11 cellular contexts compared by ENCODE assay signal in the genomic region with DNA sequence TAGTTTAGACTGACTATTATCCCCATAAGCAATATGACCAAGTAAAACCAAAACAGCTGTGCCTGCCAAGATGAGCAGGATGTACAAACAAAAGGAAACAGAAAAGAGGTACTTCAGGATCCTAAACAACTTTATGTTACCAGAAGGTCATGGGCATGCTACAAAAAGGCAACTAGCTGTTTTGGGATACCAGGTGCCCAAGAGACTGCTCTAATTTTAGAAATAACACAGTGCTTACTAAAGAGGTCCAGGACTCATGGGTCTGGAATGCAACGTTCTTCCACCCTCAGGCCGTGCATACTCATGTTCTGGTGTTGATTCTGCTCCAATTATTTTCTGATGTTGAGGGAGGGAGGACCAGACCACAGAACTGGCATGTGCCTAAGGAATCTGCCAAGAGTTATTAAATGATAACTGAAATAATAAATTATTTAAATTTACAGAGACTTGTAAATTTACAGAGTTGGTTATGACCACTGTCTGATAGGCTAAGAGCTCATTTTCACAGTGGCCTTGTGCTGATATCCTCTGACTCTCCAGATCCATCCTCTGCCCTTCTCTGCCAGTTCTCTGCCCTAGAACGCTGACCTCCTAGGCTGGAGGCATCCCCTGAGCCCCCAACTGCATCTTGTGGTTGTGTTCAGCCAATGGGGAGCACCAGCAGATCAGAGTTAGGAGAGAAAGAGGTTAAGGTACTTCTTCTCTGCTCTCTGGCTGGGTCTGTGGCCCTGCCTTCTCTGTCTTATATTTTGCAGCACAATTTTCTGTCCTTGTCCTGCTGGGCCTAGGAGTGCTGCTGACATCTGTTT. TPM values are rescaled to one million over a fixed set of nuclear protein-coding genes. Genes with fewer than 3 reads are reported as not detected.
DNase-seq lines count a peak whose midpoint lies in the region; ATAC-seq and TF ChIP-seq lines count a peak whose summit lies in the region.
"Had no signal": no experiment of that assay in that cellular context is flagged by ENCODE, and none has a peak within 500 bp of the region (broad histone marks: within the 10 kb centered on the region; RNA-seq: fewer than 3 reads in every experiment).

No MANE protein-coding gene starts in this region.

- no peak overlapping the region for H3K4me3 ChIP-seq in LNCaP clone FGC (ENCODE audit: low read depth, low read length)
- no peak overlapping the region for H3K4me3 ChIP-seq in body of pancreas
- no peak overlapping the region for H3K4me3 ChIP-seq in upper lobe of left lung
- no peak overlapping the region for H3K4me3 ChIP-seq in naive thymus-derived CD4-positive, alpha-beta T cell (ENCODE audit: low read length)

- intact Hi-C loops in body of pancreas (cut with DNase I), result no loop called here
- intact Hi-C loops in naive thymus-derived CD4-positive, alpha-beta T cell (cut with micrococcal nuclease), result no loop called here

- TF ChIP-seq EP300 in upper lobe of left lung (IDR thresholded peaks at IDR 0.05), result no peak

- no peak overlapping the region for H3K27ac Mint-ChIP-seq in naive thymus-derived CD4-positive, alpha-beta T cell

- POLR2A ChIA-PET in naive thymus-derived CD4-positive, alpha-beta T cell (lab: Charles Lee), result no interaction called here

- H3K4me1 ChIP-seq in body of pancreas (no peaks in the 10 kb centered on the region), upper lobe of left lung (peaks cover 4 to 16% (median 13%) of the 10 kb centered on the region in 4 donors)
- H3K4me1 ChIP-seq in naive thymus-derived CD4-positive, alpha-beta T cell (ENCODE audit: control insufficient read depth in 2 of 2, insufficient read depth in 2 of 2, low read length in 2 of 2), result no peaks in the 10 kb centered on the region

- WGBS in body of pancreas, 2 donors, result 79 to 88% methylated on average over 3 of the region's 3 CpGs
- 42 to 49% methylated on average over 3 of the region's 3 CpGs for WGBS in upper lobe of left lung, 2 donors

- H3K36me3 ChIP-seq in body of pancreas (replicated peaks in 1 of 2; ENCODE audit: insufficient read depth in 1 of 2, low read depth in 2 of 2) (no peaks in the 10 kb centered on the region), upper lobe of left lung (no peaks in the 10 kb centered on the region)
- no peaks in the 10 kb centered on the region for H3K36me3 ChIP-seq in naive thymus-derived CD4-positive, alpha-beta T cell (ENCODE audit: control insufficient read depth in 2 of 3, insufficient read depth in 3 of 3, low read length in 3 of 3)

- peaks cover 43 to 66% (median 51%) of the 10 kb centered on the region in 5 donors for H3K27me3 Mint-ChIP-seq in naive thymus-derived CD4-positive, alpha-beta T cell

- H3K4me3 Mint-ChIP-seq in naive thymus-derived CD4-positive, alpha-beta T cell, result no peak overlapping the region

- H3K36me3 Mint-ChIP-seq in naive thymus-derived CD4-positive, alpha-beta T cell, result no peaks in the 10 kb centered on the region

- TF ChIP-seq CTCF in LNCaP clone FGC (IDR thresholded peaks at IDR 0.05; ENCODE audit: control insufficient read depth, extremely low read depth, insufficient read depth), result no peak
- TF ChIP-seq CTCF in body of pancreas (IDR thresholded peaks at IDR 0.05), result no peak
- no peak for TF ChIP-seq CTCF in upper lobe of left lung (IDR thresholded peaks at IDR 0.05)
- TF ChIP-seq CTCF in GM10266 (IDR thresholded peaks at IDR 0.05; ENCODE audit: control insufficient read depth, insufficient read depth, low read depth, missing control alignments), result no peak

- no peaks in the 10 kb centered on the region for H3K9me3 Mint-ChIP-seq in naive thymus-derived CD4-positive, alpha-beta T cell

- H3K27ac ChIP-seq in body of pancreas, result no peak overlapping the region
- H3K27ac ChIP-seq in upper lobe of left lung, result peak overlapping the region; percentile 11 to 67 (median 58)
- no peak overlapping the region for H3K27ac ChIP-seq in naive thymus-derived CD4-positive, alpha-beta T cell (ENCODE audit: low read depth, low read length)

- DNase-seq in LNCaP clone FGC (ENCODE audit: low read depth), result peak; percentile 70
- peak in 1 of 4 donors; percentile 16 for DNase-seq in body of pancreas
- DNase-seq in kidney glomerular epithelial cell (lab: John Stamatoyannopoulos, UW), result peak; percentile 71
- no peak for DNase-seq in upper lobe of left lung
- DNase-seq in stimulated activated naive CD4-positive, alpha-beta T cell treated with Interleukin-2 at 50 U/mL for 16 hours (lab: John Stamatoyannopoulos, UW), result no peak
- no peak for DNase-seq in GM10266 (ENCODE audit: extremely low spot score)
- DNase-seq in naive thymus-derived CD4-positive, alpha-beta T cell, result no peak
- DNase-seq: activated CD4-positive, alpha-beta T cell treated with anti-CD3 and anti-CD28 coated beads, Interleukin-2, amount 50 U/mL, for 4 hours; NCI-H2107; stimulated activated CD8-positive, alpha-beta memory T cell treated with anti-CD3 and anti-CD28 coated beads, Interleukin-4, amount 100 ng/mL, for 48 hours had no signal

- H3K27me3 ChIP-seq in body of pancreas (no peaks in the 10 kb centered on the region), upper lobe of left lung (no peaks in the 10 kb centered on the region)
- H3K27me3 ChIP-seq in naive thymus-derived CD4-positive, alpha-beta T cell (ENCODE audit: control insufficient read depth in 2 of 2, insufficient read depth in 2 of 2, low read length in 2 of 2), result peaks cover 0 to 3% of the 10 kb centered on the region in 2 donors

- TF ChIP-seq POLR2A in body of pancreas (IDR thresholded peaks at IDR 0.05) (no peak), upper lobe of left lung (IDR thresholded peaks at IDR 0.05) (no peak)

- H3K9me3 ChIP-seq in body of pancreas (no peaks in the 10 kb centered on the region), upper lobe of left lung (no peaks in the 10 kb centered on the region)
- no peaks in the 10 kb centered on the region for H3K9me3 ChIP-seq in naive thymus-derived CD4-positive, alpha-beta T cell (ENCODE audit: control insufficient read depth in 2 of 3, low read length in 3 of 3)

- CTCF ChIA-PET in naive thymus-derived CD4-positive, alpha-beta T cell (lab: Charles Lee), result no interaction called here

- H3K4me1 Mint-ChIP-seq in naive thymus-derived CD4-positive, alpha-beta T cell, result no peaks in the 10 kb centered on the region

- ATAC-seq in body of pancreas (peak; percentile 40), upper lobe of left lung (ENCODE audit: low FRiP score in 2 of 2) (peak; percentile 83 to 88), HG03097 (IDR thresholded peaks at IDR 0.05; ENCODE audit: low FRiP score, unreplicated experiment) (no peak)
- no peak for ATAC-seq in naive thymus-derived CD4-positive, alpha-beta T cell

RNA-seq across cellular contexts. Expression of a gene that starts 37.7 kb away (rescaled TPM):
- total RNA-seq in body of pancreas, result 1 to 10 TPM; 4.9 to 9.3 TPM
- total RNA-seq in upper lobe of left lung, result 10 to 100 TPM; 14.5 to 31.0 (median 20.4) TPM
- 10 to 100 TPM; 30.4 to 53.0 (median 35.4) TPM for total RNA-seq in naive thymus-derived CD4-positive, alpha-beta T cell
- polyA plus RNA-seq in naive thymus-derived CD4-positive, alpha-beta T cell, result 10 to 100 TPM; 17.4 to 19.4 TPM

RNA-seq across cellular contexts. Expression of a gene that starts 54.6 kb away (rescaled TPM):
- total RNA-seq in body of pancreas (10 to 100 TPM in 1 of 2 donors, 1 to 10 TPM in 1; 6.6 to 20.2 TPM), upper lobe of left lung (10 to 100 TPM; 12.9 to 89.1 (median 17.9) TPM)
- total RNA-seq in naive thymus-derived CD4-positive, alpha-beta T cell, result 10 to 100 TPM; 25.7 to 55.4 (median 46.1) TPM
- polyA plus RNA-seq in naive thymus-derived CD4-positive, alpha-beta T cell, result 10 to 100 TPM; 26.4 to 28.0 TPM

Comparison
In these comparisons a context has a peak if more than half of its experiments do, and no peak if none do; other contexts are left out.
1. DNase-seq: peak in LNCaP clone FGC (single experiment) and kidney glomerular epithelial cell (single experiment); none in upper lobe of left lung (0 of 2), stimulated activated naive CD4-positive, alpha-beta T cell treated with Interleukin-2 at 50 U/mL for 16 hours (single experiment), GM10266 (single experiment) and naive thymus-derived CD4-positive, alpha-beta T cell (0 of 9).
2. ATAC-seq: peak in body of pancreas (single experiment) and upper lobe of left lung (2 of 2); none in HG03097 (single experiment) and naive thymus-derived CD4-positive, alpha-beta T cell (single experiment).
3. H3K27ac ChIP-seq: peak in upper lobe of left lung (4 of 4); none in body of pancreas (0 of 4) and naive thymus-derived CD4-positive, alpha-beta T cell (single experiment).